21 cellular contexts compared by ENCODE assay signal in genomic region chr1:212591922-212592321, GRCh38.
DNase-seq lines count a peak whose midpoint lies in the region; ATAC-seq and TF ChIP-seq lines count a peak whose summit lies in the region.
"Had no signal": no experiment of that assay in that cellular context is flagged by ENCODE, and none has a peak within 500 bp of the region (broad histone marks: within the 10 kb centered on the region; RNA-seq: fewer than 3 reads in every experiment).

No MANE protein-coding gene starts in this region.

- TF ChIP-seq CTCF in MM.1S (IDR thresholded peaks at IDR 0.05; ENCODE audit: low read length): no peak

- peaks cover 10% of the 10 kb centered on the region for H3K27me3 ChIP-seq in MM.1S (replicated peaks; ENCODE audit: insufficient read depth, low read length)

- H3K4me3 ChIP-seq in MM.1S (ENCODE audit: low read length): no peak overlapping the region
- H3K4me3 ChIP-seq: GM23338, HAP-1 had no signal

- peaks cover 11% of the 10 kb centered on the region for H3F3A ChIP-seq in MM.1S (ENCODE audit: insufficient read depth, low read length)

- no peaks in the 10 kb centered on the region for H3K79me2 ChIP-seq in MM.1S (ENCODE audit: low read length)

- H3K4me2 ChIP-seq in MM.1S (ENCODE audit: low read depth, low read length): no peak overlapping the region
- H3K4me2 ChIP-seq: GM23338, SK-N-SH had no signal

- H3K4me1 ChIP-seq in MM.1S (ENCODE audit: low read length): peaks cover 21% of the 10 kb centered on the region

- H4K20me1 ChIP-seq in MM.1S (ENCODE audit: insufficient read depth, low read length): no peaks in the 10 kb centered on the region

- no peak overlapping the region for H2AFZ ChIP-seq in MM.1S (ENCODE audit: low read length)
- H2AFZ ChIP-seq: GM23338 had no signal

- H3K9me2 ChIP-seq in MM.1S (replicated peaks; ENCODE audit: insufficient read depth, low read length): no peaks in the 10 kb centered on the region
- H3K9me2 ChIP-seq: SK-N-SH had no signal

- H3K36me3 ChIP-seq in MM.1S (replicated peaks; ENCODE audit: insufficient read depth, low read length): no peaks in the 10 kb centered on the region
- H3K36me3 ChIP-seq: HAP-1 had no signal

- ATAC-seq in GM18907 (IDR thresholded peaks at IDR 0.05; ENCODE audit: unreplicated experiment) (peak; percentile 57), GM19463 (IDR thresholded peaks at IDR 0.05; ENCODE audit: unreplicated experiment) (peak; percentile 53), HG03354 (IDR thresholded peaks at IDR 0.05; ENCODE audit: poor library complexity, severe bottlenecking, unreplicated experiment) (peak; percentile 64), HG02870 (IDR thresholded peaks at IDR 0.05; ENCODE audit: unreplicated experiment) (no peak)
- ATAC-seq: GM23338, Panc1 had no signal

- no peaks in the 10 kb centered on the region for H3K9me3 ChIP-seq in MM.1S (replicated peaks; ENCODE audit: insufficient read depth, low read length)
- H3K9me3 ChIP-seq: HAP-1, SK-N-SH had no signal

- no peak overlapping the region for H3K27ac ChIP-seq in MM.1S (ENCODE audit: low read length)

- DNase-seq in MM.1S (no peak), NCI-H2196 (lab: John Stamatoyannopoulos, UW; ENCODE audit: unreplicated experiment) (no peak), NCI-H1417 treated with DMSO at 0.1 percent for 48 hours (lab: John Stamatoyannopoulos, UW) (no peak)
- DNase-seq: CD4-positive, CD25-positive, alpha-beta regulatory T cell; DMS79; IMR-90; NCI-H1694 treated with DMSO at 0.1 percent for 48 hours; NCI-H2227 treated with DMSO at 0.1 percent for 48 hours; NCI-H510A; NCI-H748 treated with DMSO at 0.1 percent for 48 hours; NK-92 treated with Interleukin-12 subunit alpha and Interleukin-12 subunit beta, amount 100 ng/mL, for 24 hours; SIG-M5; SK-N-SH; T-helper 2 cell had no signal

- H3K9ac ChIP-seq in MM.1S (ENCODE audit: low read length): no peak overlapping the region
- H3K9ac ChIP-seq: SK-N-SH had no signal
